In genomic region chr6:91664327-91664959, GRCh38 we compare ENCODE assay signal across 19 cellular contexts.
DNase-seq lines count a peak whose midpoint lies in the region; ATAC-seq and TF ChIP-seq lines count a peak whose summit lies in the region.
"Had no signal": no experiment of that assay in that cellular context is flagged by ENCODE, and none has a peak within 500 bp of the region (broad histone marks: within the 10 kb centered on the region; RNA-seq: fewer than 3 reads in every experiment).

No MANE protein-coding gene starts in this region.

- no peak for TF ChIP-seq POLR2A in uterus (IDR thresholded peaks at IDR 0.05)

- H3K9me3 Mint-ChIP-seq in activated naive CD4-positive, alpha-beta T cell treated with anti-CD3 and anti-CD28 coated beads, Interleukin-2, amount 50 U/mL, for 72 hours = peaks cover 5 to 10% of the 10 kb centered on the region in 2 donors
- no peaks in the 10 kb centered on the region for H3K9me3 Mint-ChIP-seq in endothelial cell (ENCODE audit: unreplicated experiment)
- H3K9me3 Mint-ChIP-seq: activated CD4-positive, alpha-beta memory T cell treated with anti-CD3 and anti-CD28 coated beads for 36 hours; central memory CD8-positive, alpha-beta T cell; GM23338 had no signal

- H3K36me3 Mint-ChIP-seq in activated naive CD4-positive, alpha-beta T cell treated with anti-CD3 and anti-CD28 coated beads, Interleukin-2, amount 50 U/mL, for 72 hours = no peaks in the 10 kb centered on the region
- no peaks in the 10 kb centered on the region for H3K36me3 Mint-ChIP-seq in endothelial cell (ENCODE audit: low read depth, unreplicated experiment)
- H3K36me3 Mint-ChIP-seq: activated CD4-positive, alpha-beta memory T cell treated with anti-CD3 and anti-CD28 coated beads for 36 hours; CD14-positive monocyte; immature natural killer cell had no signal

- H3K27me3 ChIP-seq in uterus = no peaks in the 10 kb centered on the region
- H3K27me3 ChIP-seq: gastrocnemius medialis, SJSA1, tibial artery had no signal

- no peak overlapping the region for H3K4me3 ChIP-seq in uterus
- H3K4me3 ChIP-seq: gastrocnemius medialis, GM23338, SJSA1, tibial artery had no signal

- H3K27ac Mint-ChIP-seq in activated naive CD4-positive, alpha-beta T cell treated with anti-CD3 and anti-CD28 coated beads, Interleukin-2, amount 50 U/mL, for 72 hours = no peak overlapping the region
- H3K27ac Mint-ChIP-seq in endothelial cell (ENCODE audit: unreplicated experiment) = no peak overlapping the region
- H3K27ac Mint-ChIP-seq: activated CD4-positive, alpha-beta memory T cell treated with anti-CD3 and anti-CD28 coated beads for 36 hours; activated T-cell treated with anti-CD3 and anti-CD28 coated beads, Interleukin-2, amount 50 U/mL, for 72 hours; CD14-positive monocyte; GM23338; immature natural killer cell had no signal

- TF ChIP-seq CTCF in endothelial cell (IDR thresholded peaks at IDR 0.05; ENCODE audit: unreplicated experiment) (no peak), uterus (IDR thresholded peaks at IDR 0.05) (no peak)

- no peaks in the 10 kb centered on the region for H3K4me1 ChIP-seq in uterus
- H3K4me1 ChIP-seq: SJSA1, tibial artery had no signal

- H3K27ac ChIP-seq in uterus = no peak overlapping the region
- H3K27ac ChIP-seq: gastrocnemius medialis, SJSA1, tibial artery had no signal

- H3K36me3 ChIP-seq in uterus = no peaks in the 10 kb centered on the region
- H3K36me3 ChIP-seq: gastrocnemius medialis, SJSA1, tibial artery had no signal

- H3K4me1 Mint-ChIP-seq in endothelial cell (ENCODE audit: unreplicated experiment) = no peaks in the 10 kb centered on the region
- H3K4me1 Mint-ChIP-seq: CD14-positive monocyte; central memory CD8-positive, alpha-beta T cell had no signal

- intact Hi-C loops in uterus (cut with DNase I; ENCODE audit: low total_unique reads) = no loop called here

- H3K4me3 Mint-ChIP-seq in endothelial cell (ENCODE audit: unreplicated experiment) = no peak overlapping the region
- H3K4me3 Mint-ChIP-seq: activated CD4-positive, alpha-beta memory T cell treated with anti-CD3 and anti-CD28 coated beads for 36 hours; activated T-cell treated with anti-CD3 and anti-CD28 coated beads, Interleukin-2, amount 50 U/mL, for 72 hours; CD14-positive monocyte; central memory CD8-positive, alpha-beta T cell; GM23338; immature natural killer cell had no signal

- peak; percentile 29 to 90 for ATAC-seq in activated naive CD4-positive, alpha-beta T cell treated with anti-CD3 and anti-CD28 coated beads, Interleukin-2, amount 50 U/mL, for 72 hours
- ATAC-seq in HG02642 (IDR thresholded peaks at IDR 0.05; ENCODE audit: poor library complexity, unreplicated experiment) (peak; percentile 74), HG03565 (IDR thresholded peaks at IDR 0.05; ENCODE audit: unreplicated experiment) (peak; percentile 86), GM21367 (IDR thresholded peaks at IDR 0.05; ENCODE audit: unreplicated experiment) (no peak)
- ATAC-seq: activated T-cell treated with anti-CD3 and anti-CD28 coated beads, Interleukin-2, amount 50 U/mL, for 72 hours; gastrocnemius medialis; GM23338 had no signal

- no peaks in the 10 kb centered on the region for H3K9me3 ChIP-seq in uterus
- H3K9me3 ChIP-seq: gastrocnemius medialis, SJSA1, tibial artery had no signal

- H3K27me3 Mint-ChIP-seq in endothelial cell (ENCODE audit: unreplicated experiment) = no peaks in the 10 kb centered on the region
- H3K27me3 Mint-ChIP-seq: activated CD4-positive, alpha-beta memory T cell treated with anti-CD3 and anti-CD28 coated beads for 36 hours; central memory CD8-positive, alpha-beta T cell had no signal

- DNase-seq in activated naive CD4-positive, alpha-beta T cell treated with anti-CD3 and anti-CD28 coated beads, Interleukin-2, amount 50 U/mL, for 72 hours (ENCODE audit: low spot score in 2 of 2) = no peak
- DNase-seq in activated naive CD4-positive, alpha-beta T cell (lab: John Stamatoyannopoulos, UW) = no peak
- DNase-seq in endothelial cell (ENCODE audit: low spot score) (no peak), uterus (no peak)
- DNase-seq in stimulated activated CD8-positive, alpha-beta memory T cell treated with anti-CD3 and anti-CD28 coated beads, Interleukin-4, amount 100 ng/mL, for 48 hours = no peak
- DNase-seq: activated CD4-positive, alpha-beta memory T cell treated with anti-CD3 and anti-CD28 coated beads for 36 hours; activated T-cell treated with anti-CD3 and anti-CD28 coated beads, Interleukin-2, amount 50 U/mL, for 72 hours; gastrocnemius medialis; immature natural killer cell; mammary epithelial cell; NCI-H1048; tibial artery had no signal
